ENCODE assay signal across 1 cellular context in the genomic region with DNA sequence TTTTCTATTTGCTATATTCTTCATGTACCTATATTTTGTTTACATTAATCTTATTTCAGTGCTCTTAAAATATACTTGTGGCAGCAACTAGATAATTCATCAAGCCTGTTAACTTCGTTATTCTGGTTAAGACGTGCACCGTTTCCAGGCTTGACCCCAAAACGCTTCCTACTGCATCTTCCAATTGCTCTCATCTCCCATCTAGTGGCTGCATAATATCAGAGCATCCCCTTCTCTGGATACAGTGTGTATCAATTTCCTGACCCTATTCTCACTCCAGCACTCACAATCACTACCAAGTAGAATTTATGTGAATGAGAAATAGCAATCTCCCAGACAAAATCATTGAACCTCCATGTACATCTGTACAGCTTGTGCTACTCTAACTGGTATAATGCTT.
TF ChIP-seq lines count a peak whose summit lies in the region.

No MANE protein-coding gene starts in this region.

TF ChIP-seq in H1, 55 proteins besides CTCF, POLR2A, EP300 and RAD21:
- TF ChIP-seq KDM5A (IDR thresholded peaks at IDR 0.05; ENCODE audit: low read length) (no peak), NANOG (IDR thresholded peaks at IDR 0.05; ENCODE audit: insufficient read depth, low read depth, low read length, poor library complexity, severe bottlenecking) (no peak), BACH1 (IDR thresholded peaks at IDR 0.05; ENCODE audit: low read length) (no peak), PHF8 (conservative IDR thresholded peaks at IDR 0.05; ENCODE audit: low read depth, low read length) (no peak), HDAC2 (IDR thresholded peaks at IDR 0.05; ENCODE audit: borderline replicate concordance in 1 of 2, low read depth in 2 of 2, low read length in 2 of 2) (no peak), SRF (IDR thresholded peaks at IDR 0.05; ENCODE audit: low read depth, low read length) (no peak)
